Comparison of ENCODE assay signal across 8 cellular contexts in genomic region chr6:4351857-4352669, GRCh38.
DNase-seq lines count a peak whose midpoint lies in the region; ATAC-seq and TF ChIP-seq lines count a peak whose summit lies in the region.

No MANE protein-coding gene starts in this region.

- peak; percentile 3 for TF ChIP-seq CTCF in fibroblast of villous mesenchyme (IDR thresholded peaks at IDR 0.05; ENCODE audit: insufficient read depth, low read depth, low read length)

- no peak for ATAC-seq in HG02610 (IDR thresholded peaks at IDR 0.05; ENCODE audit: unreplicated experiment)
- no peak for ATAC-seq in HG03045 (IDR thresholded peaks at IDR 0.05; ENCODE audit: unreplicated experiment)

- in situ Hi-C loops in SK-MEL-5 (cut with HindIII; ENCODE audit: low pct_unique_long_range_greater_than_20kb, low sequenced_read_pairs): no loop called here

- DNase-seq in CD1c-positive myeloid dendritic cell (ENCODE audit: extremely low spot score) (peak; percentile 66), SK-MEL-5 (ENCODE audit: low read depth, low spot score) (peak; percentile 56), fibroblast of villous mesenchyme (ENCODE audit: low read depth) (peak; percentile 93), occipital lobe (lab: John Stamatoyannopoulos, UW) (peak; percentile 81), T-helper 1 cell (no peak), NCI-H2227 treated with DMSO at 0.1 percent for 48 hours (lab: John Stamatoyannopoulos, UW) (no peak)

- H3K4me3 ChIP-seq in fibroblast of villous mesenchyme (ENCODE audit: low read depth, low read length): peak overlapping the region; percentile 34

Comparison
In these comparisons a context has a peak if more than half of its experiments do, and no peak if none do; other contexts are left out.
1. DNase-seq: peak in CD1c-positive myeloid dendritic cell (single experiment), SK-MEL-5 (single experiment), fibroblast of villous mesenchyme (single experiment) and occipital lobe (single experiment); none in T-helper 1 cell (0 of 5) and NCI-H2227 treated with DMSO at 0.1 percent for 48 hours (single experiment).